22 cellular contexts compared by ENCODE assay signal in genomic region chrX:46549914-46550313, GRCh38. TPM values are rescaled to one million over a fixed set of nuclear protein-coding genes. Genes with fewer than 3 reads are reported as not detected.
DNase-seq lines count a peak whose midpoint lies in the region; TF ChIP-seq lines count a peak whose summit lies in the region.
"Had no signal": no experiment of that assay in that cellular context is flagged by ENCODE, and none has a peak within 500 bp of the region (broad histone marks: within the 10 kb centered on the region; RNA-seq: fewer than 3 reads in every experiment).

No MANE protein-coding gene starts in this region.

- H4K20me1 ChIP-seq in OCI-LY7 (ENCODE audit: insufficient read depth, low read length), result no peaks in the 10 kb centered on the region; the same call in 1 of the 2 replicates

- peaks cover 26% of the 10 kb centered on the region for H3K79me2 ChIP-seq in OCI-LY7 (ENCODE audit: insufficient read depth, low read depth, low read length)

- H3K27ac ChIP-seq in ascending aorta, result no peak overlapping the region
- H3K27ac ChIP-seq in OCI-LY7 (ENCODE audit: low read depth, low read length, poor library complexity, severe bottlenecking), result no peak overlapping the region
- H3K27ac ChIP-seq: SJSA1 had no signal

- no TSS peak for BruUV-seq in OCI-LY7 (replicated peaks; lab: Mats Ljungman, UMichigan)

- H3K4me3 ChIP-seq in ascending aorta, result no peak overlapping the region
- H3K4me3 ChIP-seq in OCI-LY7 (ENCODE audit: low read depth, low read length, poor library complexity, severe bottlenecking), result no peak overlapping the region
- H3K4me3 ChIP-seq: K562, SJSA1 had no signal

- H3K27ac Mint-ChIP-seq in activated CD4-positive, alpha-beta T cell treated with anti-CD3 and anti-CD28 coated beads, Interleukin-2, amount 10 ng/mL, durations not matched to agents 7 days and 5 days, result peak overlapping the region; percentile 57
- no peak overlapping the region for H3K27ac Mint-ChIP-seq in endothelial cell (ENCODE audit: unreplicated experiment)

- H3K36me3 ChIP-seq in ascending aorta (no peaks in the 10 kb centered on the region), OCI-LY7 (ENCODE audit: insufficient read depth, low read length) (peaks cover 16% of the 10 kb centered on the region)

- no peaks in the 10 kb centered on the region for H3K27me3 ChIP-seq in ascending aorta
- H3K27me3 ChIP-seq: SJSA1 had no signal

- no peaks in the 10 kb centered on the region for H3K9me3 ChIP-seq in ascending aorta
- H3K9me3 ChIP-seq in OCI-LY7 (ENCODE audit: low read length), result no peaks in the 10 kb centered on the region
- H3K9me3 ChIP-seq: SJSA1 had no signal

- peaks cover 11% of the 10 kb centered on the region for H3K36me3 Mint-ChIP-seq in activated CD4-positive, alpha-beta T cell treated with anti-CD3 and anti-CD28 coated beads, Interleukin-2, amount 10 ng/mL, durations not matched to agents 7 days and 5 days (ENCODE audit: low read depth)
- peaks cover 8% of the 10 kb centered on the region for H3K36me3 Mint-ChIP-seq in endothelial cell (ENCODE audit: low read depth, unreplicated experiment)

- DNase-seq in activated CD4-positive, alpha-beta T cell treated with anti-CD3 and anti-CD28 coated beads, Interleukin-2, amount 10 ng/mL, durations not matched to agents 7 days and 5 days, result no peak
- no peak for DNase-seq in activated CD4-positive, alpha-beta T cell treated with anti-CD3 and anti-CD28 coated beads for 48 hours
- DNase-seq in NCI-H69 (lab: John Stamatoyannopoulos, UW) (peak; percentile 1), endothelial cell (ENCODE audit: low spot score) (no peak), ascending aorta (ENCODE audit: low spot score in 2 of 2) (no peak), NCI-H82 treated with DMSO at 0.1 percent for 48 hours (lab: John Stamatoyannopoulos, UW; ENCODE audit: unreplicated experiment) (no peak), OCI-LY7 (ENCODE audit: low spot score) (no peak), MV-4-11 (lab: John Stamatoyannopoulos, UW) (no peak)
- DNase-seq: 8988T, DMS153, DND-41, Kasumi-1, NCI-H1105 treated with DMSO at 0.1 percent for 48 hours, NCI-H1694, NCI-H2029 treated with DMSO at 0.1 percent for 48 hours, NCI-H226, NCI-H510A, NCI-H748 treated with DMSO at 0.1 percent for 48 hours, PC-3, Right ventricle myocardium superior had no signal

- H3K4me1 Mint-ChIP-seq in activated CD4-positive, alpha-beta T cell treated with anti-CD3 and anti-CD28 coated beads, Interleukin-2, amount 10 ng/mL, durations not matched to agents 7 days and 5 days, result peaks cover 15% of the 10 kb centered on the region
- peaks cover 5% of the 10 kb centered on the region for H3K4me1 Mint-ChIP-seq in endothelial cell (ENCODE audit: unreplicated experiment)

- POLR2A ChIA-PET in activated CD4-positive, alpha-beta T cell treated with anti-CD3 and anti-CD28 coated beads, Interleukin-2, amount 10 ng/mL, durations not matched to agents 7 days and 5 days (lab: Charles Lee), result no interaction called here
- POLR2A ChIA-PET in OCI-LY7 (lab: Charles Lee), result no interaction called here

- intact Hi-C loops in ascending aorta (cut with DNase I) (loop anchor here (10.0 kb wide), 1 partner anchor 1675 kb away; the partner anchor contains the start of gene KDM6A), OCI-LY7 (cut with micrococcal nuclease; ENCODE audit: unreplicated experiment) (no loop called here)

- H3K4me2 ChIP-seq in OCI-LY7 (ENCODE audit: low read length), result no peak overlapping the region

- H3K4me1 ChIP-seq in ascending aorta (peaks cover 0 to 6% of the 10 kb centered on the region in 2 donors), OCI-LY7 (ENCODE audit: insufficient read depth, low read length, poor library complexity, severe bottlenecking) (peaks cover 8% of the 10 kb centered on the region)

- H3K9me3 Mint-ChIP-seq in activated CD4-positive, alpha-beta T cell treated with anti-CD3 and anti-CD28 coated beads, Interleukin-2, amount 10 ng/mL, durations not matched to agents 7 days and 5 days, result no peaks in the 10 kb centered on the region
- no peaks in the 10 kb centered on the region for H3K9me3 Mint-ChIP-seq in endothelial cell (ENCODE audit: unreplicated experiment)

- CTCF ChIA-PET in activated CD4-positive, alpha-beta T cell treated with anti-CD3 and anti-CD28 coated beads, Interleukin-2, amount 10 ng/mL, durations not matched to agents 7 days and 5 days (lab: Charles Lee), result no interaction called here
- CTCF ChIA-PET in OCI-LY7 (lab: Charles Lee; ENCODE audit: unreplicated experiment), result no interaction called here

- TF ChIP-seq CTCF in endothelial cell (IDR thresholded peaks at IDR 0.05; ENCODE audit: unreplicated experiment) (no peak), ascending aorta (IDR thresholded peaks at IDR 0.05) (no peak), OCI-LY7 (conservative IDR thresholded peaks at IDR 0.05; ENCODE audit: low read length) (no peak)

- no peaks in the 10 kb centered on the region for H3K9me2 ChIP-seq in OCI-LY7 (ENCODE audit: insufficient read depth, low read length)

- no peak overlapping the region for H3K4me3 Mint-ChIP-seq in activated CD4-positive, alpha-beta T cell treated with anti-CD3 and anti-CD28 coated beads, Interleukin-2, amount 10 ng/mL, durations not matched to agents 7 days and 5 days
- H3K4me3 Mint-ChIP-seq in endothelial cell (ENCODE audit: unreplicated experiment), result peak overlapping the region; percentile 47

- no peak overlapping the region for H2AFZ ChIP-seq in OCI-LY7 (ENCODE audit: low read length)

- H3K27me3 Mint-ChIP-seq in activated CD4-positive, alpha-beta T cell treated with anti-CD3 and anti-CD28 coated beads, Interleukin-2, amount 10 ng/mL, durations not matched to agents 7 days and 5 days, result no peaks in the 10 kb centered on the region
- no peaks in the 10 kb centered on the region for H3K27me3 Mint-ChIP-seq in endothelial cell (ENCODE audit: unreplicated experiment)

RNA-seq across cellular contexts. Expression of gene ZNF674, which starts 4.7 kb away (rescaled TPM):
- 1 to 10 TPM; 5.3 to 5.4 TPM for total RNA-seq in activated CD4-positive, alpha-beta T cell treated with anti-CD3 and anti-CD28 coated beads, Interleukin-2, amount 10 ng/mL, durations not matched to agents 7 days and 5 days
- total RNA-seq in endothelial cell (ENCODE audit: unreplicated experiment), result 7.3 TPM
- total RNA-seq in ascending aorta, result 2.3 TPM
- 5.4 and 9.8 TPM in 2 replicates for total RNA-seq in OCI-LY7 (2014; rRNA removed; shearing (Covaris generic))
- 3.6 and 5.5 TPM in 2 replicates for total RNA-seq in OCI-LY7 (2022)

RNA-seq across cellular contexts. Expression of gene CHST7, which starts 23.7 kb away (rescaled TPM):
- total RNA-seq in activated CD4-positive, alpha-beta T cell treated with anti-CD3 and anti-CD28 coated beads, Interleukin-2, amount 10 ng/mL, durations not matched to agents 7 days and 5 days, result 1 to 10 TPM; 8.4 to 9.9 TPM
- total RNA-seq in endothelial cell (ENCODE audit: unreplicated experiment), result 54.6 TPM
- total RNA-seq in ascending aorta, result 64.6 TPM
- total RNA-seq in OCI-LY7 (2014; rRNA removed; shearing (Covaris generic)), result 5.3 and 7.5 TPM in 2 replicates
- total RNA-seq in OCI-LY7 (2022), result 2.0 and 2.8 TPM in 2 replicates
